In the genomic region with DNA sequence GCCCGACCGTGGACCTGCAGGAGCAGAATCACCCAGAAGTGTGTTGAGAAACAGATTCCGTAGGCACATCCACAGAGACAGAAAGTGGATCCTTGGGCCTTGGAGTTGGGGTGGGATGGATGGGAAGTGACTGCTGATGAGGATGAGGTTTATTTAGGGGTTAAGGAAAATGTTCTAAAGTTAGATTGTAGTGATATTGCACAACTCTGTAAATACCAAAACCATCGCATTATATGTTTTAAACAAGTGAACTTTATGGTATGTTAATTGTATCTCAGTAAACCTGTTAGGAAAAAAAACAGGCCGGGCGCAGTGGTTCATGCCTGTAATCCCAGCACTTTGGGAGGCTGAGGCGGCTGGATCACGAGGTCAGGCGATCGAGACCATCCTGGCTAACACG, we compare ENCODE assay signal across 23 cellular contexts. TPM values are rescaled to one million over a fixed set of nuclear protein-coding genes. Genes with fewer than 3 reads are reported as not detected.
"Had no signal": no experiment of that assay in that cellular context is flagged by ENCODE, and none has a peak within 500 bp of the region (broad histone marks: within the 10 kb centered on the region; RNA-seq: fewer than 3 reads in every experiment).

No MANE protein-coding gene starts in this region.

- H3K4me3 Mint-ChIP-seq: dendritic cell treated with granulocyte-macrophage colony-stimulating factor and Interleukin-4, amounts not matched to agents 40 ng/mL and 50 ng/mL, for 4 days; stimulated activated effector memory CD8-positive, alpha-beta T cell treated with anti-CD3 and anti-CD28 coated beads, Interleukin-12 subunit alpha, Interleukin-12 subunit beta, amount 100 ng/mL, for 72 hours had no signal

- H3K9me3 ChIP-seq: esophagus squamous epithelium, gastroesophageal sphincter, left lung, lower lobe of right lung, suprapubic skin, thyroid gland, upper lobe of left lung, uterus had no signal

- H3K27me3 ChIP-seq: esophagus squamous epithelium, gastroesophageal sphincter, suprapubic skin, thyroid gland, upper lobe of left lung, uterus had no signal

- DNase-seq: esophagus squamous epithelium; foreskin fibroblast; glutamatergic neuron; islet precursor cell; lower lobe of right lung; mesenchymal stem cell; midbrain; nephron progenitor cell; posterior cingulate gyrus; stimulated activated CD4-positive, alpha-beta T cell treated with anti-CD3 and anti-CD28 coated beads, Interleukin-4, amount 100 ng/mL, for 1 hour; stimulated activated CD8-positive, alpha-beta memory T cell treated with anti-CD3 and anti-CD28 coated beads, Interleukin-4, amount 100 ng/mL, for 48 hours; stimulated activated naive CD8-positive, alpha-beta T cell treated with anti-CD3 and anti-CD28 coated beads, Interleukin-15, Interleukin-2, amounts not matched to agents 100 U/mL and 50 U/mL, for 24 hours; thyroid gland; upper lobe of left lung; uterus had no signal

- H3K4me2 ChIP-seq: smooth muscle cell had no signal

- ATAC-seq: gastroesophageal sphincter; left lung; lower lobe of right lung; right cardiac atrium; stimulated activated effector memory CD8-positive, alpha-beta T cell treated with anti-CD3 and anti-CD28 coated beads, Interleukin-12 subunit alpha, Interleukin-12 subunit beta, amount 100 ng/mL, for 72 hours; stimulated activated naive CD8-positive, alpha-beta T cell treated with anti-CD3 and anti-CD28 coated beads, Interleukin-15, Interleukin-2, amounts not matched to agents 100 U/mL and 50 U/mL, for 24 hours had no signal

- H3K27ac Mint-ChIP-seq: dendritic cell treated with granulocyte-macrophage colony-stimulating factor and Interleukin-4, amounts not matched to agents 40 ng/mL and 50 ng/mL, for 4 days; nephron progenitor cell; stimulated activated effector memory CD8-positive, alpha-beta T cell treated with anti-CD3 and anti-CD28 coated beads, Interleukin-12 subunit alpha, Interleukin-12 subunit beta, amount 100 ng/mL, for 72 hours had no signal

- H3K9me3 Mint-ChIP-seq: dendritic cell treated with granulocyte-macrophage colony-stimulating factor and Interleukin-4, amounts not matched to agents 40 ng/mL and 50 ng/mL, for 4 days; nephron progenitor cell; stimulated activated effector memory CD8-positive, alpha-beta T cell treated with anti-CD3 and anti-CD28 coated beads, Interleukin-12 subunit alpha, Interleukin-12 subunit beta, amount 100 ng/mL, for 72 hours had no signal

- H3K27ac ChIP-seq: esophagus squamous epithelium, gastroesophageal sphincter, left lung, lower lobe of right lung, suprapubic skin, thyroid gland, upper lobe of left lung, uterus had no signal

- H3K36me3 ChIP-seq: thyroid gland, uterus had no signal

- H3K4me3 ChIP-seq: esophagus squamous epithelium, gastroesophageal sphincter, left lung, lower lobe of right lung, smooth muscle cell, suprapubic skin, thyroid gland, upper lobe of left lung, uterus had no signal

RNA-seq across cellular contexts. Expression of a gene that starts 57.8 kb away (rescaled TPM):
- total RNA-seq: epithelial cell of proximal tubule, right cardiac atrium had no signal
